1 cellular context compared by ENCODE assay signal in the genomic region with DNA sequence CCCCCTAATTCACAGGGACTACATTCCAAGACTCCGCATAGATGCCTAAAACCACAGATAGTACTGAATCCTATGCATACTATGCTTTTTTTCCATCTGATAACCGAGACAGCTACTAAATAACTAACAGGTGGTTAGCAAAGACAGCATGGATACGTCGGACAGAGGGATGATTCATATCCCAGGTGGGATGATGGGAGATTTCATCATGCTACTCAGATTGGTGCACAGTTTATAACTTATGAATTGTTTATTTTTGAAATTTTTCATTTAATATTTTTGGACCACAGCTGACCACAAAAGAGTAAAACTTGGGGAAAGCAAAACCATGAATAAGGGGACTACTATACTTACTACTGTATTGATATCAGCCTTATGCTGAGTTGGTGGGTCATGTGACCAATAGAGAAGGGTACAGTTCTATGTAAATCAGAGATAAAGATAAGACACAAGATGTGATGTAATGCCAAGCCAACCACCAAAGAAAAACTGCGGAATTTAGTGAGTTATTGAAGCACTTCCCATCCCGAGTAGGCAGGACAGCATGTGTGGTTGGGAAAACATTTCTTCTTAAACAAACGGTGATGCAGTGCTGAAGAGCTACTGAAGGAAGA.
A peak's percentile ranks its signal among the peaks of the same experiment; 100 is the strongest.
TF ChIP-seq lines count a peak whose summit lies in the region.

No MANE protein-coding gene starts in this region.

TF ChIP-seq in SK-N-SH, 30 proteins besides CTCF, POLR2A, EP300 and RAD21 (continued from another document):
- TF ChIP-seq ZBTB33 (IDR thresholded peaks at IDR 0.05; ENCODE audit: borderline replicate concordance, low read depth) (no peak), YY1 (IDR thresholded peaks at IDR 0.05; ENCODE audit: low read depth) (no peak), MXI1 (IDR thresholded peaks at IDR 0.05; ENCODE audit: low read depth, low read length) (no peak), SMC3 (IDR thresholded peaks at IDR 0.05; ENCODE audit: low read depth, low read length) (no peak), POLR2AphosphoS5 (IDR thresholded peaks at IDR 0.05; ENCODE audit: low read depth, low read length) (no peak), RXRA (IDR thresholded peaks at IDR 0.05; ENCODE audit: borderline replicate concordance, low read depth) (no peak), TCF12 (IDR thresholded peaks at IDR 0.05) (peak; percentile 60), FOXM1 (IDR thresholded peaks at IDR 0.05; ENCODE audit: low read depth) (peak; percentile 36; the same call in 1 of the 2 replicates)
- TF ChIP-seq, protein P1, sequence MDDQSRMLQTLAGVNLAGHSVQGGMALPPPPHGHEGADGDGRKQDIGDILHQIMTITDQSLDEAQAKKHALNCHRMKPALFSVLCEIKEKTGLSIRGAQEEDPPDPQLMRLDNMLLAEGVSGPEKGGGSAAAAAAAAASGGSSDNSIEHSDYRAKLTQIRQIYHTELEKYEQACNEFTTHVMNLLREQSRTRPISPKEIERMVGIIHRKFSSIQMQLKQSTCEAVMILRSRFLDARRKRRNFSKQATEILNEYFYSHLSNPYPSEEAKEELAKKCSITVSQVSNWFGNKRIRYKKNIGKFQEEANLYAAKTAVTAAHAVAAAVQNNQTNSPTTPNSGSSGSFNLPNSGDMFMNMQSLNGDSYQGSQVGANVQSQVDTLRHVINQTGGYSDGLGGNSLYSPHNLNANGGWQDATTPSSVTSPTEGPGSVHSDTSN (IDR thresholded peaks at IDR 0.05): no peak
TF ChIP-seq in SK-N-SH: peak in this region for 4.
